1 cellular context compared by ENCODE assay signal in genomic region chr2:20291846-20292408, GRCh38.
TF ChIP-seq lines count a peak whose summit lies in the region.

No MANE protein-coding gene starts in this region.

TF ChIP-seq in SK-N-SH, 30 proteins besides CTCF, POLR2A, EP300 and RAD21 (continued from another document):
- TF ChIP-seq USF2 (IDR thresholded peaks at IDR 0.05; ENCODE audit: borderline replicate concordance, low read depth, low read length) (no peak), FOXJ3 (CRISPR knock-in tag; IDR thresholded peaks at IDR 0.05) (no peak), MEF2A (IDR thresholded peaks at IDR 0.05; ENCODE audit: borderline replicate concordance, low read depth) (no peak), ELF1 (IDR thresholded peaks at IDR 0.05) (no peak), TEAD4 (IDR thresholded peaks at IDR 0.05; ENCODE audit: borderline replicate concordance, insufficient read depth) (no peak), RFX5 (IDR thresholded peaks at IDR 0.05; ENCODE audit: low read length) (no peak), NFIC (IDR thresholded peaks at IDR 0.05; ENCODE audit: borderline replicate concordance) (no peak), GABPA (IDR thresholded peaks at IDR 0.05; ENCODE audit: low read depth) (no peak), RXRA (IDR thresholded peaks at IDR 0.05; ENCODE audit: borderline replicate concordance, low read depth) (no peak), TAF1 (IDR thresholded peaks at IDR 0.05; ENCODE audit: borderline replicate concordance, low read depth, low read length) (no peak)
